In the genomic region with DNA sequence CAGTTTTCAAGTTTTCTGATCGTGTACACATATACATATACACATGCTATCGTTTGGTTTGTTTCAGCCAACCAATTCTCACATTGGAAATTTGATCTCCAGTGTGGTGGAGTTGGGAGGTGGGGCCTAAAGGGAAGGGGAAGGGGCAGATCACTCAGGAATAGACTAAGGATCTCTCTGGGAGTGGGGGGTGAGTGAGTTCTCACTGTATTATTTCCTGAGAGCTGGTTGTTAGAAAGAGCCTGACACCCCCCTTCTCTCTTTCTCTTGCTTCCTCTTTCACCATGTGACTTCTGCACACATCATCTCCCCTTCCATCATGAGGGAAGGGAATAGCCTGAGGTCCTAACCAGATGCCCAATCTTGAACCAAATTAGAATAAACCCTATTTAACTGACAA, we compare ENCODE assay signal across 35 cellular contexts.
"Had no signal": no experiment of that assay in that cellular context is flagged by ENCODE, and none has a peak within 500 bp of the region (broad histone marks: within the 10 kb centered on the region; RNA-seq: fewer than 3 reads in every experiment).

No MANE protein-coding gene starts in this region.

- ATAC-seq: activated CD4-positive, CD25-positive, alpha-beta regulatory T cell treated with anti-CD3 and anti-CD28 coated beads, Interleukin-2, amount 50 U/mL, for 24 hours; activated CD8-positive, alpha-beta T cell treated with anti-CD3 and anti-CD28 coated beads for 36 hours; activated T-cell treated with anti-CD3 and anti-CD28 coated beads, Interleukin-2, amount 50 U/mL, for 4 hours; activated T-helper 17 cell treated with anti-CD3 and anti-CD28 coated beads, Interleukin-2, amount 50 U/mL, for 72 hours; esophagus mucosa; gastrocnemius medialis; heart left ventricle; T-helper 17 cell had no signal

- H3K4me3 Mint-ChIP-seq: activated B cell treated with CpG ODN at 0.5 μM for 24 hours; activated CD8-positive, alpha-beta T cell treated with anti-CD3 and anti-CD28 coated beads for 36 hours; activated naive CD8-positive, alpha-beta T cell; activated T-cell treated with anti-CD3 and anti-CD28 coated beads, Interleukin-2, amount 50 U/mL, for 4 hours; activated T-helper 17 cell treated with anti-CD3 and anti-CD28 coated beads, Interleukin-2, amount 50 U/mL, for 72 hours; central memory CD8-positive, alpha-beta T cell; dendritic cell treated with granulocyte-macrophage colony-stimulating factor and Interleukin-4, amounts not matched to agents 40 ng/mL and 50 ng/mL, for 4 days; endodermal cell; T-helper 17 cell; T-helper 2 cell treated with Interferon-gamma antibody and Interleukin-4, amounts not matched to agents 5 μg/mL and 100 μg/mL, for 36 hours had no signal

- H3K4me3 ChIP-seq: coronary artery, dorsolateral prefrontal cortex, gastrocnemius medialis, heart left ventricle had no signal

- H3K9me3 ChIP-seq: gastrocnemius medialis, heart left ventricle had no signal

- H3K9me3 Mint-ChIP-seq: activated B cell treated with CpG ODN at 0.5 μM for 24 hours; activated CD8-positive, alpha-beta T cell treated with anti-CD3 and anti-CD28 coated beads for 36 hours; activated T-helper 17 cell treated with anti-CD3 and anti-CD28 coated beads, Interleukin-2, amount 50 U/mL, for 72 hours; dendritic cell treated with granulocyte-macrophage colony-stimulating factor and Interleukin-4, amounts not matched to agents 40 ng/mL and 50 ng/mL, for 4 days; endodermal cell; T-helper 2 cell treated with Interferon-gamma antibody and Interleukin-4, amounts not matched to agents 5 μg/mL and 100 μg/mL, for 36 hours had no signal

- H3K27me3 ChIP-seq: brain microvascular endothelial cell, dorsolateral prefrontal cortex, gastrocnemius medialis, heart left ventricle had no signal

- FAIRE-seq: astrocyte, bronchial epithelial cell had no signal

- H3K4me1 ChIP-seq: gastrocnemius medialis, heart left ventricle had no signal

- H3K4me1 Mint-ChIP-seq: activated B cell treated with CpG ODN at 0.5 μM for 24 hours; activated T-helper 17 cell treated with anti-CD3 and anti-CD28 coated beads, Interleukin-2, amount 50 U/mL, for 72 hours; central memory CD8-positive, alpha-beta T cell; T-helper 17 cell had no signal

- H3K27ac Mint-ChIP-seq: activated B cell treated with CpG ODN at 0.5 μM for 24 hours; activated CD8-positive, alpha-beta T cell treated with anti-CD3 and anti-CD28 coated beads for 36 hours; activated naive CD8-positive, alpha-beta T cell; activated T-helper 17 cell treated with anti-CD3 and anti-CD28 coated beads, Interleukin-2, amount 50 U/mL, for 72 hours; dendritic cell treated with granulocyte-macrophage colony-stimulating factor and Interleukin-4, amounts not matched to agents 40 ng/mL and 50 ng/mL, for 4 days; endodermal cell; T-helper 17 cell; T-helper 2 cell treated with Interferon-gamma antibody and Interleukin-4, amounts not matched to agents 5 μg/mL and 100 μg/mL, for 36 hours had no signal

- H3K36me3 ChIP-seq: brain microvascular endothelial cell, gastrocnemius medialis, heart left ventricle had no signal

- H3K27ac ChIP-seq: brain microvascular endothelial cell, coronary artery, dorsolateral prefrontal cortex, gastrocnemius medialis, heart left ventricle, VCaP had no signal

- H3K27me3 Mint-ChIP-seq: activated CD8-positive, alpha-beta T cell treated with anti-CD3 and anti-CD28 coated beads for 36 hours; activated naive CD8-positive, alpha-beta T cell; activated T-helper 17 cell treated with anti-CD3 and anti-CD28 coated beads, Interleukin-2, amount 50 U/mL, for 72 hours; central memory CD8-positive, alpha-beta T cell; dendritic cell treated with granulocyte-macrophage colony-stimulating factor and Interleukin-4, amounts not matched to agents 40 ng/mL and 50 ng/mL, for 4 days; T-helper 17 cell had no signal

- H3K36me3 Mint-ChIP-seq: activated naive CD8-positive, alpha-beta T cell had no signal

- DNase-seq: activated B cell treated with CpG ODN at 0.5 μM for 24 hours; activated CD4-positive, alpha-beta T cell treated with anti-CD3 and anti-CD28 coated beads for 48 hours; activated CD4-positive, alpha-beta T cell treated with anti-CD3 and anti-CD28 coated beads, Interleukin-2, amount 50 U/mL, for 1 hour; activated CD4-positive, alpha-beta T cell treated with anti-CD3 and anti-CD28 coated beads, Interleukin-2, amount 50 U/mL, for 48 hours; activated CD8-positive, alpha-beta memory T cell treated with anti-CD3 and anti-CD28 coated beads for 24 hours; activated CD8-positive, alpha-beta T cell treated with anti-CD3 and anti-CD28 coated beads for 36 hours; activated effector memory CD4-positive, alpha-beta T cell treated with Interleukin-2 at 50 U/mL for 16 hours; activated gamma-delta T cell treated with Interleukin-2 at 50 U/mL for 16 hours; activated naive CD4-positive, alpha-beta T cell treated with anti-CD3 and anti-CD28 coated beads, Interleukin-2, amount 50 U/mL, for 16 hours; activated naive CD4-positive, alpha-beta T cell treated with Interleukin-2 at 50 U/mL for 16 hours; activated T-cell treated with anti-CD3 and anti-CD28 coated beads, Interleukin-2, amount 50 U/mL, for 4 hours; amniotic stem cell; anterior cingulate cortex; brain microvascular endothelial cell; dorsolateral prefrontal cortex; effector memory CD4-positive, alpha-beta T cell; endodermal cell; foreskin fibroblast; gastrocnemius medialis; glutamatergic neuron; heart left ventricle; T-helper 1 cell; T-helper 17 cell; T1000 had no signal
